In genomic region chr3:176293277-176293676, GRCh38 we compare ENCODE assay signal across 29 cellular contexts.
A peak's percentile ranks its signal among the peaks of the same experiment; 100 is the strongest.
DNase-seq lines count a peak whose midpoint lies in the region; TF ChIP-seq lines count a peak whose summit lies in the region.
"Had no signal": no experiment of that assay in that cellular context is flagged by ENCODE, and none has a peak within 500 bp of the region (broad histone marks: within the 10 kb centered on the region; RNA-seq: fewer than 3 reads in every experiment).

No MANE protein-coding gene starts in this region.

- H3K9ac ChIP-seq in endodermal cell (ENCODE audit: extremely low read depth, low read length, poor library complexity, severe bottlenecking): no peak overlapping the region
- H3K9ac ChIP-seq: parathyroid adenoma had no signal

- TF ChIP-seq EP300 in sigmoid colon (IDR thresholded peaks at IDR 0.05): no peak

- H3K4me1 Mint-ChIP-seq in endodermal cell: peaks cover 3% of the 10 kb centered on the region
- H3K4me1 Mint-ChIP-seq in activated CD4-positive, alpha-beta T cell treated with anti-CD3 and anti-CD28 coated beads, Interleukin-2, amount 10 ng/mL, durations not matched to agents 24 days and 14 days: no peaks in the 10 kb centered on the region
- H3K4me1 Mint-ChIP-seq: neural crest cell had no signal

- no peaks in the 10 kb centered on the region for H3K27me3 Mint-ChIP-seq in endodermal cell (ENCODE audit: insufficient read depth)
- no peaks in the 10 kb centered on the region for H3K27me3 Mint-ChIP-seq in activated CD4-positive, alpha-beta T cell treated with anti-CD3 and anti-CD28 coated beads, Interleukin-2, amount 10 ng/mL, durations not matched to agents 24 days and 14 days

- H3K27ac ChIP-seq in endodermal cell (ENCODE audit: low read depth, low read length): peak overlapping the region; percentile 65
- no peak overlapping the region for H3K27ac ChIP-seq in sigmoid colon
- H3K27ac ChIP-seq: C4-2B, left lung, parathyroid adenoma, right atrium auricular region, SJCRH30, VCaP had no signal

- no peaks in the 10 kb centered on the region for H3K9me3 Mint-ChIP-seq in endodermal cell
- no peaks in the 10 kb centered on the region for H3K9me3 Mint-ChIP-seq in activated CD4-positive, alpha-beta T cell treated with anti-CD3 and anti-CD28 coated beads, Interleukin-2, amount 10 ng/mL, durations not matched to agents 24 days and 14 days

- no peak overlapping the region for H3K4me3 Mint-ChIP-seq in endodermal cell
- H3K4me3 Mint-ChIP-seq in activated CD4-positive, alpha-beta T cell treated with anti-CD3 and anti-CD28 coated beads, Interleukin-2, amount 10 ng/mL, durations not matched to agents 24 days and 14 days: no peak overlapping the region
- H3K4me3 Mint-ChIP-seq: neural crest cell had no signal

- TF ChIP-seq CTCF in endodermal cell (conservative IDR thresholded peaks at IDR 0.05) (no peak), sigmoid colon (IDR thresholded peaks at IDR 0.05) (no peak)

- WGBS in endodermal cell (ENCODE audit: insufficient coverage in 1 of 2, insufficient read length in 1 of 2), 2 experiments: 87 to 90% methylated on average over 2 of the region's 2 CpGs
- 82 to 83% methylated on average over 2 of the region's 2 CpGs for WGBS in sigmoid colon, 2 donors

- TF ChIP-seq POLR2A in sigmoid colon (IDR thresholded peaks at IDR 0.05): no peak

- H3K27me3 ChIP-seq in endodermal cell (ENCODE audit: control insufficient read depth, insufficient read depth, low read length, poor library complexity, severe bottlenecking) (no peaks in the 10 kb centered on the region), MG63 (no peaks in the 10 kb centered on the region), sigmoid colon (no peaks in the 10 kb centered on the region)
- H3K27me3 ChIP-seq: left lung, right atrium auricular region, SJCRH30, testis had no signal

- H3K27ac Mint-ChIP-seq in endodermal cell: no peak overlapping the region
- H3K27ac Mint-ChIP-seq in activated CD4-positive, alpha-beta T cell treated with anti-CD3 and anti-CD28 coated beads, Interleukin-2, amount 10 ng/mL, durations not matched to agents 24 days and 14 days: no peak overlapping the region
- H3K27ac Mint-ChIP-seq: activated naive CD4-positive, alpha-beta T cell treated with anti-CD3 and anti-CD28 coated beads, Interleukin-2, amount 50 U/mL, for 72 hours had no signal

- H3K4me1 ChIP-seq in endodermal cell (ENCODE audit: control insufficient read depth, insufficient read depth, low read length) (no peaks in the 10 kb centered on the region), sigmoid colon (no peaks in the 10 kb centered on the region)
- H3K4me1 ChIP-seq: left lung, parathyroid adenoma, right atrium auricular region, SJCRH30, testis had no signal

- no peak overlapping the region for H3K4me3 ChIP-seq in endodermal cell (ENCODE audit: low read length)
- H3K4me3 ChIP-seq in MG63: no peak overlapping the region
- H3K4me3 ChIP-seq in sigmoid colon: no peak overlapping the region
- H3K4me3 ChIP-seq: K562, left lung, right atrium auricular region, SJCRH30, testis had no signal

- H3K36me3 Mint-ChIP-seq in endodermal cell (ENCODE audit: low read depth): no peaks in the 10 kb centered on the region
- no peaks in the 10 kb centered on the region for H3K36me3 Mint-ChIP-seq in activated CD4-positive, alpha-beta T cell treated with anti-CD3 and anti-CD28 coated beads, Interleukin-2, amount 10 ng/mL, durations not matched to agents 24 days and 14 days (ENCODE audit: low read depth)
- H3K36me3 Mint-ChIP-seq: activated naive CD4-positive, alpha-beta T cell treated with anti-CD3 and anti-CD28 coated beads, Interleukin-2, amount 50 U/mL, for 72 hours had no signal

- no peaks in the 10 kb centered on the region for H3K9me3 ChIP-seq in endodermal cell (ENCODE audit: control insufficient read depth, low read length)
- no peaks in the 10 kb centered on the region for H3K9me3 ChIP-seq in MG63
- H3K9me3 ChIP-seq in sigmoid colon: no peaks in the 10 kb centered on the region
- H3K9me3 ChIP-seq: right atrium auricular region, SJCRH30, testis had no signal

- H3K36me3 ChIP-seq in endodermal cell (ENCODE audit: control insufficient read depth, insufficient read depth, low read length) (no peaks in the 10 kb centered on the region), MG63 (no peaks in the 10 kb centered on the region), sigmoid colon (no peaks in the 10 kb centered on the region)
- H3K36me3 ChIP-seq: left lung, right atrium auricular region, SJCRH30 had no signal

- intact Hi-C loops in activated CD4-positive, alpha-beta T cell treated with anti-CD3 and anti-CD28 coated beads, Interleukin-2, amount 10 ng/mL, durations not matched to agents 24 days and 14 days (cut with micrococcal nuclease): no loop called here
- intact Hi-C loops in sigmoid colon (cut with DNase I): no loop called here

- peak; percentile 6 for DNase-seq in AG20443 (ENCODE audit: low spot score)
- DNase-seq in HCEC 1CT: peak; percentile 25
- DNase-seq in endodermal cell: no peak
- DNase-seq in renal cortical epithelial cell (ENCODE audit: low read depth): peak; percentile 2
- no peak for DNase-seq in activated CD4-positive, alpha-beta T cell treated with anti-CD3 and anti-CD28 coated beads, Interleukin-2, amount 10 ng/mL, durations not matched to agents 24 days and 14 days
- DNase-seq in MG63: no peak
- DNase-seq in sigmoid colon: no peak
- DNase-seq: activated CD4-positive, alpha-beta T cell treated with anti-CD3 and anti-CD28 coated beads for 48 hours; anterior cingulate cortex; COR-L47; DMS79 treated with DMSO at 0.1 percent for 48 hours; left lung; mesendoderm; NCI-H1105 treated with DMSO at 0.1 percent for 48 hours; NCI-H187 treated with DMSO at 0.1 percent for 48 hours; NCI-H510A treated with DMSO at 0.1 percent for 48 hours; RPMI8226; SJCRH30; stimulated activated CD4-positive, alpha-beta T cell treated with anti-CD3 and anti-CD28 coated beads, Interleukin-1b, Interleukin-23, amount 100 ng/mL, for 48 hours; stimulated activated naive CD4-positive, alpha-beta T cell treated with Interleukin-2 at 50 U/mL for 16 hours; T-helper 9 cell; testis had no signal

Comparison
In these comparisons a context has a peak if more than half of its experiments do, and no peak if none do; other contexts are left out.
1. DNase-seq: peak in AG20443 (single experiment), HCEC 1CT (single experiment) and renal cortical epithelial cell (single experiment); none in endodermal cell (single experiment), activated CD4-positive, alpha-beta T cell treated with anti-CD3 and anti-CD28 coated beads, Interleukin-2, amount 10 ng/mL, durations not matched to agents 24 days and 14 days (single experiment), MG63 (single experiment) and sigmoid colon (single experiment).